9 cellular contexts compared by ENCODE assay signal in the genomic region with DNA sequence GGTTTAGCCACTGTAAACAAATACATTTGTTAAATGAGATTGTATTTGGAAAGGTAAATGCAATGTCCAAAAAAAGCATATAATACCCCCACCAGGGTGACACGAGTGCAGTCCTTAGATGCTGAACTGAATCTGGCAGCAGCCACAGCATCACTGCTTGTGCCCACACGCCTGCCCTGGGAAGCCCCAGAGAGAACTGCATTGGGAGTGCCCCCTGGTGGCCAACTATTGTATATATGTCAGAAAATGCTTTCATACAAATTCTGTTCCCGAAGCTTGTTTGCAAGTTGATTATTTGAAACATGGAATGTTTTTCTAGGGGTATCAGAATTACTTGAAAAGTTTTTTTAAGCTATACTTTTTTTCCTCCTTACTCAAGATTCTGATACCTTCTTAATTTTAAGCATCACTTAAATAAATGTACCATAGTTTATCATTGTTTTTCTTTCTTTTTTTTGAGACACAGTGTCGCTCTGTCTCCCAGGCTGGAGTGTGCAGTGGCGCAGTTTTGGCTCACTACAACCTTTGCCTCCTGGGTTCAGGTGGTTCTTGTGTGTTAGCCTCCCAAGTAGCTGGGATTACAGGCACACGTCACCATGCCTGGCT. TPM values are rescaled to one million over a fixed set of nuclear protein-coding genes. Genes with fewer than 3 reads are reported as not detected.
DNase-seq lines count a peak whose midpoint lies in the region; ATAC-seq and TF ChIP-seq lines count a peak whose summit lies in the region.
"Had no signal": no experiment of that assay in that cellular context is flagged by ENCODE, and none has a peak within 500 bp of the region (broad histone marks: within the 10 kb centered on the region; RNA-seq: fewer than 3 reads in every experiment).

No MANE protein-coding gene starts in this region.

- DNase-seq in NCI-H187 (lab: John Stamatoyannopoulos, UW) = peak; percentile 38 to 54
- DNase-seq in NCI-H187 treated with DMSO at 0.1 percent for 48 hours (lab: John Stamatoyannopoulos, UW) = no peak
- DNase-seq in NCI-H1105 treated with DMSO at 0.1 percent for 48 hours (lab: John Stamatoyannopoulos, UW) = peak; percentile 78
- peak; percentile 28 to 71 for DNase-seq in SW 1271 (lab: John Stamatoyannopoulos, UW)
- DNase-seq in activated naive CD8-positive, alpha-beta T cell treated with anti-CD3 and anti-CD28 coated beads, Interleukin-2, amount 10 ng/mL, durations not matched to agents 7 days and 5 days = peak; percentile 73
- peak; percentile 72 to 87 (median 77) for DNase-seq in heart left ventricle
- peak; percentile 11 for DNase-seq in retinal pigment epithelial cell (ENCODE audit: low read depth)

- peaks cover 2% of the 10 kb centered on the region for H3K4me1 Mint-ChIP-seq in activated naive CD8-positive, alpha-beta T cell treated with anti-CD3 and anti-CD28 coated beads, Interleukin-2, amount 10 ng/mL, durations not matched to agents 7 days and 5 days

- no peak overlapping the region for H3K27ac Mint-ChIP-seq in activated naive CD8-positive, alpha-beta T cell treated with anti-CD3 and anti-CD28 coated beads, Interleukin-2, amount 10 ng/mL, durations not matched to agents 7 days and 5 days

- H3K9me3 Mint-ChIP-seq in activated naive CD8-positive, alpha-beta T cell treated with anti-CD3 and anti-CD28 coated beads, Interleukin-2, amount 10 ng/mL, durations not matched to agents 7 days and 5 days = no peaks in the 10 kb centered on the region

- H3K36me3 ChIP-seq in heart left ventricle = peaks cover 0 to 22% (median 8%) of the 10 kb centered on the region in 9 donors

- no peak overlapping the region for H3K4me3 Mint-ChIP-seq in activated naive CD8-positive, alpha-beta T cell treated with anti-CD3 and anti-CD28 coated beads, Interleukin-2, amount 10 ng/mL, durations not matched to agents 7 days and 5 days

- peak; percentile 73 to 89 (median 84) for TF ChIP-seq CTCF in heart left ventricle (IDR thresholded peaks at IDR 0.05)
- TF ChIP-seq CTCF in retinal pigment epithelial cell (conservative IDR thresholded peaks at IDR 0.05; ENCODE audit: low read depth, low read length) = peak; percentile 73

- H3K27ac ChIP-seq in heart left ventricle = no peak overlapping the region
- H3K27ac ChIP-seq: BLaER1 had no signal

- peak; percentile 96 for ATAC-seq in HG02678 (IDR thresholded peaks at IDR 0.05; ENCODE audit: unreplicated experiment)
- peak; percentile 84 for ATAC-seq in activated naive CD8-positive, alpha-beta T cell treated with anti-CD3 and anti-CD28 coated beads, Interleukin-2, amount 10 ng/mL, durations not matched to agents 7 days and 5 days (ENCODE audit: low read depth)
- ATAC-seq in heart left ventricle = peak in 3 of 4 donors; percentile 77 to 85 (median 82)

- H3K9me3 ChIP-seq in heart left ventricle = no peaks in the 10 kb centered on the region
- H3K9me3 ChIP-seq: BLaER1 had no signal

- 41 to 53% (median 45%) methylated on average over 6 of the region's 6 CpGs for WGBS in heart left ventricle, 4 donors

- POLR2A ChIA-PET in activated naive CD8-positive, alpha-beta T cell treated with anti-CD3 and anti-CD28 coated beads, Interleukin-2, amount 10 ng/mL, durations not matched to agents 7 days and 5 days (lab: Charles Lee) = interaction anchor here (1.5 kb wide), 1 partner anchor 49 kb away, joined by 4 read pairs; no protein-coding TSS in a partner anchor

- no peaks in the 10 kb centered on the region for H3K27me3 ChIP-seq in heart left ventricle
- H3K27me3 ChIP-seq: BLaER1 had no signal

- no peaks in the 10 kb centered on the region for H3K27me3 Mint-ChIP-seq in activated naive CD8-positive, alpha-beta T cell treated with anti-CD3 and anti-CD28 coated beads, Interleukin-2, amount 10 ng/mL, durations not matched to agents 7 days and 5 days

- no peak for TF ChIP-seq POLR2A in heart left ventricle (IDR thresholded peaks at IDR 0.05)

- H3K4me3 ChIP-seq in heart left ventricle (no peak overlapping the region), retinal pigment epithelial cell (ENCODE audit: low read length) (no peak overlapping the region)
- H3K4me3 ChIP-seq: BLaER1 had no signal

- H3K4me1 ChIP-seq in heart left ventricle = no peaks in the 10 kb centered on the region

- intact Hi-C loops in heart left ventricle (cut with DNase I) = loop anchor here in 8 of 10 donors (1.0 to 10.0 kb wide), 5 partner anchors 132 to 643 kb away; no protein-coding TSS in a partner anchor

- H3K36me3 Mint-ChIP-seq in activated naive CD8-positive, alpha-beta T cell treated with anti-CD3 and anti-CD28 coated beads, Interleukin-2, amount 10 ng/mL, durations not matched to agents 7 days and 5 days = no peaks in the 10 kb centered on the region

RNA-seq across cellular contexts. Expression of a gene that starts 50.1 kb away (rescaled TPM):
- 1 to 10 TPM; 6.6 to 7.4 TPM for total RNA-seq in activated naive CD8-positive, alpha-beta T cell treated with anti-CD3 and anti-CD28 coated beads, Interleukin-2, amount 10 ng/mL, durations not matched to agents 7 days and 5 days
- total RNA-seq in heart left ventricle = 10 to 100 TPM in 2 of 9 donors, 1 to 10 TPM in 7; 4.3 to 10.3 (median 8.5) TPM
- polyA plus RNA-seq in heart left ventricle = 1 to 10 TPM; 2.6 to 6.3 TPM
